Comparison of ENCODE assay signal across 17 cellular contexts in genomic region chr1:235741294-235741693, GRCh38.
DNase-seq lines count a peak whose midpoint lies in the region; ATAC-seq and TF ChIP-seq lines count a peak whose summit lies in the region.
"Had no signal": no experiment of that assay in that cellular context is flagged by ENCODE, and none has a peak within 500 bp of the region (broad histone marks: within the 10 kb centered on the region; RNA-seq: fewer than 3 reads in every experiment).

No MANE protein-coding gene starts in this region.

- H3K9me3 Mint-ChIP-seq in progenitor cell of endocrine pancreas (ENCODE audit: low read depth) = no peaks in the 10 kb centered on the region
- H3K9me3 Mint-ChIP-seq: activated naive CD8-positive, alpha-beta T cell treated with anti-CD3 and anti-CD28 coated beads for 36 hours; nephron progenitor cell; stimulated activated naive CD8-positive, alpha-beta T cell treated with anti-CD3 and anti-CD28 coated beads, Interleukin-15, Interleukin-2, amounts not matched to agents 100 ng/mL and 50 ng/mL, for 24 hours had no signal

- H3K36me3 ChIP-seq in RWPE2 (ENCODE audit: low read depth) = peaks cover 15% of the 10 kb centered on the region
- peaks cover 5% of the 10 kb centered on the region for H3K36me3 ChIP-seq in osteoblast (ENCODE audit: insufficient read depth, low read length)

- H3K27me3 ChIP-seq in RWPE2 (ENCODE audit: insufficient read depth, poor library complexity, severe bottlenecking) (no peaks in the 10 kb centered on the region), osteoblast (ENCODE audit: insufficient read depth, low read length) (no peaks in the 10 kb centered on the region)

- H3K27ac ChIP-seq in RWPE2 (ENCODE audit: poor library complexity, severe bottlenecking) (peak overlapping the region; percentile 61), osteoblast (ENCODE audit: low read depth, low read length) (peak overlapping the region; percentile 79)

- DNase-seq in ELR (ENCODE audit: low read depth) (peak; percentile 88), RWPE2 (ENCODE audit: low spot score) (no peak), fibroblast of mammary gland (ENCODE audit: low read depth) (peak; percentile 54), osteoblast (ENCODE audit: insufficient read length, low spot score, missing footprints) (no peak), RPMI8226 (no peak), NCI-H510A (lab: John Stamatoyannopoulos, UW) (no peak), erythroblast (lab: John Stamatoyannopoulos, UW) (no peak), progenitor cell of endocrine pancreas (ENCODE audit: low spot score, unreplicated experiment) (no peak)
- DNase-seq: activated naive CD8-positive, alpha-beta T cell treated with anti-CD3 and anti-CD28 coated beads for 36 hours; CD4-positive, CD25-positive, alpha-beta regulatory T cell; dermis blood vessel endothelial cell; left colon; NCI-H748 treated with DMSO at 0.1 percent for 48 hours; nephron progenitor cell; SIG-M5 had no signal

- no peak for TF ChIP-seq CTCF in RWPE2 (IDR thresholded peaks at IDR 0.05; ENCODE audit: poor library complexity, severe bottlenecking)
- TF ChIP-seq CTCF in fibroblast of mammary gland (conservative IDR thresholded peaks at IDR 0.05; ENCODE audit: control insufficient read depth, insufficient read depth, low read depth, low read length) = no peak
- no peak for TF ChIP-seq CTCF in osteoblast (IDR thresholded peaks at IDR 0.05; ENCODE audit: extremely low read depth, low read depth, low read length)
- no peak for TF ChIP-seq CTCF in progenitor cell of endocrine pancreas (IDR thresholded peaks at IDR 0.05; ENCODE audit: unreplicated experiment)

- H3K4me3 ChIP-seq in RWPE2 (ENCODE audit: severe bottlenecking) = no peak overlapping the region
- H3K4me3 ChIP-seq in fibroblast of mammary gland (ENCODE audit: control insufficient read depth, low read depth, low read length) = no peak overlapping the region
- H3K4me3 ChIP-seq in osteoblast (ENCODE audit: insufficient read depth, low read length) = peak overlapping the region; percentile 34

- H3K36me3 Mint-ChIP-seq in progenitor cell of endocrine pancreas (ENCODE audit: insufficient read depth) = peaks cover 13% of the 10 kb centered on the region

- peaks cover 4% of the 10 kb centered on the region for H3K4me1 Mint-ChIP-seq in progenitor cell of endocrine pancreas (ENCODE audit: low read depth)
- H3K4me1 Mint-ChIP-seq: nephron progenitor cell had no signal

- no peaks in the 10 kb centered on the region for H4K20me1 ChIP-seq in osteoblast (ENCODE audit: insufficient read depth, low read length)

- no peak overlapping the region for H3K27ac Mint-ChIP-seq in progenitor cell of endocrine pancreas
- H3K27ac Mint-ChIP-seq: activated naive CD8-positive, alpha-beta T cell treated with anti-CD3 and anti-CD28 coated beads for 36 hours; CD4-positive, CD25-positive, alpha-beta regulatory T cell; nephron progenitor cell; stimulated activated naive CD8-positive, alpha-beta T cell treated with anti-CD3 and anti-CD28 coated beads, Interleukin-15, Interleukin-2, amounts not matched to agents 100 ng/mL and 50 ng/mL, for 24 hours had no signal

- H3K4me1 ChIP-seq in RWPE2 (ENCODE audit: insufficient read depth, poor library complexity, severe bottlenecking) (peaks cover 26% of the 10 kb centered on the region), osteoblast (ENCODE audit: insufficient read depth, low read length) (peaks cover 48% of the 10 kb centered on the region)

- ATAC-seq in RWPE2 (ENCODE audit: low read depth) = peak; percentile 87
- ATAC-seq: left colon, sciatic nerve had no signal

- H3K79me2 ChIP-seq in osteoblast (ENCODE audit: insufficient read depth, low read length) = no peaks in the 10 kb centered on the region

- H2AFZ ChIP-seq in osteoblast (ENCODE audit: low read length) = peak overlapping the region; percentile 61

- H3K27me3 Mint-ChIP-seq in progenitor cell of endocrine pancreas = no peaks in the 10 kb centered on the region
- H3K27me3 Mint-ChIP-seq: activated naive CD8-positive, alpha-beta T cell treated with anti-CD3 and anti-CD28 coated beads for 36 hours; CD4-positive, CD25-positive, alpha-beta regulatory T cell; stimulated activated naive CD8-positive, alpha-beta T cell treated with anti-CD3 and anti-CD28 coated beads, Interleukin-15, Interleukin-2, amounts not matched to agents 100 ng/mL and 50 ng/mL, for 24 hours had no signal

- H3K4me2 ChIP-seq in osteoblast (ENCODE audit: insufficient read depth, low read length) = peak overlapping the region; percentile 80

- H3K4me3 Mint-ChIP-seq in progenitor cell of endocrine pancreas (ENCODE audit: low read depth) = no peak overlapping the region
- H3K4me3 Mint-ChIP-seq: activated naive CD8-positive, alpha-beta T cell treated with anti-CD3 and anti-CD28 coated beads for 36 hours; CD4-positive, CD25-positive, alpha-beta regulatory T cell; nephron progenitor cell; stimulated activated naive CD8-positive, alpha-beta T cell treated with anti-CD3 and anti-CD28 coated beads, Interleukin-15, Interleukin-2, amounts not matched to agents 100 ng/mL and 50 ng/mL, for 24 hours had no signal

- H3K9me3 ChIP-seq in RWPE2 (ENCODE audit: severe bottlenecking) (no peaks in the 10 kb centered on the region), osteoblast (ENCODE audit: low read depth, low read length) (no peaks in the 10 kb centered on the region)

- TF ChIP-seq POLR2A in erythroblast (IDR thresholded peaks at IDR 0.05; ENCODE audit: low read length) = no peak

Comparison
In these comparisons a context has a peak if more than half of its experiments do, and no peak if none do; other contexts are left out.
1. DNase-seq: peak in ELR (single experiment) and fibroblast of mammary gland (single experiment); none in RWPE2 (single experiment), osteoblast (single experiment), RPMI8226 (single experiment), NCI-H510A (single experiment), erythroblast (0 of 2) and progenitor cell of endocrine pancreas (single experiment).